Comparison of ENCODE assay signal across 23 cellular contexts in genomic region chrX:22889824-22890223, GRCh38.
A peak's percentile ranks its signal among the peaks of the same experiment; 100 is the strongest.
DNase-seq lines count a peak whose midpoint lies in the region; ATAC-seq and TF ChIP-seq lines count a peak whose summit lies in the region.
"Had no signal": no experiment of that assay in that cellular context is flagged by ENCODE, and none has a peak within 500 bp of the region (broad histone marks: within the 10 kb centered on the region; RNA-seq: fewer than 3 reads in every experiment).

No MANE protein-coding gene starts in this region.

- H3K4me3 ChIP-seq in PC-3 (ENCODE audit: low read length) = no peak overlapping the region
- H3K4me3 ChIP-seq in SJCRH30 = no peak overlapping the region
- H3K4me3 ChIP-seq: BLaER1, Peyer's patch had no signal

- intact Hi-C loops in PC-3 (cut with micrococcal nuclease) = loop anchor here (2.0 kb wide), 1 partner anchor 79 kb away; no protein-coding TSS in a partner anchor

- BruUV-seq in PC-3 (replicated peaks; lab: Mats Ljungman, UMichigan) = no TSS peak

- H3K27me3 ChIP-seq in PC-3 (ENCODE audit: low read length) (no peaks in the 10 kb centered on the region), SJCRH30 (no peaks in the 10 kb centered on the region)
- H3K27me3 ChIP-seq: BLaER1, Peyer's patch had no signal

- H3K4me2 ChIP-seq in PC-3 (ENCODE audit: low read length) = peak overlapping the region; percentile 58
- H3K4me2 ChIP-seq: BLaER1, KMS-11, SK-N-SH had no signal

- H2AFZ ChIP-seq in PC-3 (ENCODE audit: low read length) = peak overlapping the region; percentile 65

- no peaks in the 10 kb centered on the region for H3F3A ChIP-seq in PC-3 (ENCODE audit: low read length, unreplicated experiment)

- DNase-seq in NCI-H1105 treated with DMSO at 0.1 percent for 48 hours (lab: John Stamatoyannopoulos, UW) = peak; percentile 52
- DNase-seq in NCI-H1105 (lab: John Stamatoyannopoulos, UW) = no peak
- peak; percentile 4 for DNase-seq in PC-3
- peak; percentile 10 for DNase-seq in glomerular endothelial cell (ENCODE audit: extremely low read depth, low read depth, low spot score)
- DNase-seq in SJCRH30 = no peak
- DNase-seq in activated gamma-delta T cell treated with Interleukin-2 at 50 U/mL for 16 hours = no peak
- DNase-seq: CD4-positive, CD25-positive, alpha-beta regulatory T cell; DMS79; EL; GDM1; HCEC 1CT; MM.1S; NCI-H187; NCI-H2171; NCI-H345; NCI-H510A treated with DMSO at 0.1 percent for 48 hours; NCI-H82; Peyer's patch; SHP77 treated with DMSO at 0.1 percent for 48 hours; SK-N-SH had no signal

- peak overlapping the region; percentile 54 for H3K27ac ChIP-seq in PC-3 (ENCODE audit: low read length)
- no peak overlapping the region for H3K27ac ChIP-seq in SJCRH30
- H3K27ac ChIP-seq: BLaER1, KMS-11, Peyer's patch had no signal

- POLR2A ChIA-PET in PC-3 (lab: Charles Lee; ENCODE audit: unreplicated experiment) = no interaction called here

- no peak for TF ChIP-seq CTCF in PC-3 (conservative IDR thresholded peaks at IDR 0.05; ENCODE audit: low read depth, low read length)

- H4K20me1 ChIP-seq in PC-3 (ENCODE audit: low read length) = no peaks in the 10 kb centered on the region
- H4K20me1 ChIP-seq: BLaER1 had no signal

- H3K9me3 ChIP-seq in PC-3 (ENCODE audit: low read length) = no peaks in the 10 kb centered on the region
- no peaks in the 10 kb centered on the region for H3K9me3 ChIP-seq in SJCRH30 (replicated peaks)
- H3K9me3 ChIP-seq: BLaER1, Peyer's patch, SK-N-SH had no signal

- no peaks in the 10 kb centered on the region for H3K79me2 ChIP-seq in PC-3 (ENCODE audit: low read length)

- no peak overlapping the region for H3K9ac ChIP-seq in PC-3 (ENCODE audit: low read length)
- H3K9ac ChIP-seq: BLaER1, KMS-11, SK-N-SH had no signal

- CTCF ChIA-PET in PC-3 (lab: Charles Lee) = no interaction called here

- H3K36me3 ChIP-seq in PC-3 (ENCODE audit: low read depth, low read length) (no peaks in the 10 kb centered on the region), SJCRH30 (no peaks in the 10 kb centered on the region)
- H3K36me3 ChIP-seq: BLaER1, Peyer's patch had no signal

- H3K4me1 ChIP-seq in PC-3 (ENCODE audit: insufficient read depth, low read length) = peaks cover 26% of the 10 kb centered on the region
- no peaks in the 10 kb centered on the region for H3K4me1 ChIP-seq in SJCRH30
- H3K4me1 ChIP-seq: BLaER1, Peyer's patch had no signal

- ATAC-seq in PC-3 = peak; percentile 40
- no peak for ATAC-seq in HG03039 (IDR thresholded peaks at IDR 0.05; ENCODE audit: unreplicated experiment)

- no peaks in the 10 kb centered on the region for H3K9me2 ChIP-seq in PC-3 (replicated peaks; ENCODE audit: low read length)
- H3K9me2 ChIP-seq: SK-N-SH had no signal

Comparison
In these comparisons a context has a peak if more than half of its experiments do, and no peak if none do; other contexts are left out.
1. DNase-seq: peak in NCI-H1105 treated with DMSO at 0.1 percent for 48 hours (single experiment), PC-3 (single experiment) and glomerular endothelial cell (single experiment); none in NCI-H1105 (single experiment), SJCRH30 (0 of 2) and activated gamma-delta T cell treated with Interleukin-2 at 50 U/mL for 16 hours (single experiment).